8 cellular contexts compared by ENCODE assay signal in the genomic region with DNA sequence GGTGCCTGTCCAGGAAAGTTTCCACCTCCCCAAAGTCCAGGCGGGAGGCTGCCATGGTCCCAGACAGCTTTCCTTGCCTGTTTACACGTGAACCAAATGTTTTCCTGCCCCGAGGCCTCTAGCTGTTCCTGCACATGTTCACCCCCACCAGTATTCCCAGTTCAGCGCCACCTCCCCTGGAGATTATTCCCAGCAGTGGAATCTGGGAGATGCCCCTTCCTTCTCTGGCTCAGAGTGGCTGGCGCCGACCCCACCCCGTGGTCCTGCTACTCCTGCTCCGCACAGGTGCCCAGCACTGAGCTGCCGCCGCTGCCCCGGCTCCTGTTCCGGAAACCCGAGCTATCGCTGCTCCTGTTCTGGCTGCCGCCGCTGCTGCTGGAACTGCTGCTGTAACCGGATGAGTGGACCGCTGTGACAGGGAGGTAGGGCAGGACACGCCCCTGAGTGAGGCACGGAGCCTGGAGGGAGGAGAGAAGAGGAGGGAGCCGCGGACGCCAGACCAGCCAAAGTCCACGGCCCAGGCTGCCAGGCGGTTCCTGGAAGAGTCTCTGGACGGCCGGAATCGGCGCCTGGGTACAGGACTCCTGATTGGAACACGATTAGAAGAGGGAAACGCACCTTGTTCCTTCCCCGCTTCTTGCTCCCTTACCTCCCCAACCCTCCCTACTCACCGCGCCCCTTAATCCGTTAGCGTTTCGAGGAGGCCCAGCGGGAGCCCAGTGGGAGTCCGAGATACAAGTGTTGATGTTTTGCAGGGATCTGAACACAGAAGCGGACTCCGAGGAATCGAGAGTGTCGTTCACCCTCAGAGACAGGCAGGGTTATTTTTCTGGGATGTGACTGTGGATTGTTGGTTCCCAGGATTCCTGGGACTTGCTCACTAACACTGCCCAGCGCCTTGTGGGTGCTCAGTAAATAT. TPM values are rescaled to one million over a fixed set of nuclear protein-coding genes. Genes with fewer than 3 reads are reported as not detected.
DNase-seq lines count a peak whose midpoint lies in the region; ATAC-seq and TF ChIP-seq lines count a peak whose summit lies in the region.

Gene PDE11A, minus strand, starts transcription at position 395 of the 919 bp plus-strand sequence. Its CDS starts 340 bp downstream, at position 55.

- no peaks in the 10 kb centered on the region for H3K36me3 Mint-ChIP-seq in activated T-helper 1 cell treated with anti-CD3 and anti-CD28 coated beads, Interleukin-12 subunit alpha, Interleukin-12 subunit beta, Interleukin-2, Interleukin-4 antibody, amounts not matched to agents 30 ng/mL and 10 ng/mL and 1 ng/mL, durations not matched to agents 14 hours and 24 hours and 36 hours (ENCODE audit: low read depth)
- H3K36me3 Mint-ChIP-seq in neural crest cell (ENCODE audit: low read depth): no peaks in the 10 kb centered on the region

- no peaks in the 10 kb centered on the region for H3K9me3 Mint-ChIP-seq in activated T-helper 1 cell treated with anti-CD3 and anti-CD28 coated beads, Interleukin-12 subunit alpha, Interleukin-12 subunit beta, Interleukin-2, Interleukin-4 antibody, amounts not matched to agents 30 ng/mL and 10 ng/mL and 1 ng/mL, durations not matched to agents 14 hours and 24 hours and 36 hours
- no peaks in the 10 kb centered on the region for H3K9me3 Mint-ChIP-seq in neural crest cell

- H3K4me1 Mint-ChIP-seq in activated T-helper 1 cell treated with anti-CD3 and anti-CD28 coated beads, Interleukin-12 subunit alpha, Interleukin-12 subunit beta, Interleukin-2, Interleukin-4 antibody, amounts not matched to agents 30 ng/mL and 10 ng/mL and 1 ng/mL, durations not matched to agents 14 hours and 24 hours and 36 hours (ENCODE audit: low read depth): peaks cover 10% of the 10 kb centered on the region
- H3K4me1 Mint-ChIP-seq in neural crest cell: peaks cover 13% of the 10 kb centered on the region

- intact Hi-C loops in activated T-helper 1 cell treated with anti-CD3 and anti-CD28 coated beads, Interleukin-12 subunit alpha, Interleukin-12 subunit beta, Interleukin-2, Interleukin-4 antibody, amounts not matched to agents 30 ng/mL and 10 ng/mL and 1 ng/mL, durations not matched to agents 14 hours and 24 hours and 36 hours (cut with micrococcal nuclease): no loop called here
- intact Hi-C loops in upper lobe of right lung (cut with DNase I): no loop called here

- H3K4me3 Mint-ChIP-seq in activated T-helper 1 cell treated with anti-CD3 and anti-CD28 coated beads, Interleukin-12 subunit alpha, Interleukin-12 subunit beta, Interleukin-2, Interleukin-4 antibody, amounts not matched to agents 30 ng/mL and 10 ng/mL and 1 ng/mL, durations not matched to agents 14 hours and 24 hours and 36 hours: peak within 1 kb of the TSS; percentile 66
- H3K4me3 Mint-ChIP-seq in neural crest cell: peak within 1 kb of the TSS; percentile 89

- H3K27me3 ChIP-seq in upper lobe of right lung: peaks cover 21% of the 10 kb centered on the region

- TF ChIP-seq CTCF in foreskin fibroblast (IDR thresholded peaks at IDR 0.05; ENCODE audit: low read depth, low read length): no peak
- no peak for TF ChIP-seq CTCF in neural crest cell (conservative IDR thresholded peaks at IDR 0.05)
- TF ChIP-seq CTCF in upper lobe of right lung (IDR thresholded peaks at IDR 0.05): no peak

- no peak within 1 kb of the TSS for H3K27ac Mint-ChIP-seq in activated T-helper 1 cell treated with anti-CD3 and anti-CD28 coated beads, Interleukin-12 subunit alpha, Interleukin-12 subunit beta, Interleukin-2, Interleukin-4 antibody, amounts not matched to agents 30 ng/mL and 10 ng/mL and 1 ng/mL, durations not matched to agents 14 hours and 24 hours and 36 hours
- peak within 1 kb of the TSS; percentile 40 for H3K27ac Mint-ChIP-seq in neural crest cell (ENCODE audit: unreplicated experiment)

- H3K27me3 Mint-ChIP-seq in activated T-helper 1 cell treated with anti-CD3 and anti-CD28 coated beads, Interleukin-12 subunit alpha, Interleukin-12 subunit beta, Interleukin-2, Interleukin-4 antibody, amounts not matched to agents 30 ng/mL and 10 ng/mL and 1 ng/mL, durations not matched to agents 14 hours and 24 hours and 36 hours (ENCODE audit: insufficient read depth): peaks cover 51% of the 10 kb centered on the region
- peaks cover 73% of the 10 kb centered on the region for H3K27me3 Mint-ChIP-seq in neural crest cell (ENCODE audit: low read depth)

- H3K36me3 ChIP-seq in upper lobe of right lung: no peaks in the 10 kb centered on the region

- H3K4me1 ChIP-seq in upper lobe of right lung: no peaks in the 10 kb centered on the region

- ATAC-seq in HG03066 (IDR thresholded peaks at IDR 0.05; ENCODE audit: low read depth, unreplicated experiment): peak; percentile 65
- ATAC-seq in upper lobe of right lung: peak; percentile 98
- no peak for ATAC-seq in HG03571 (IDR thresholded peaks at IDR 0.05; ENCODE audit: unreplicated experiment)

- DNase-seq in GM04503 (ENCODE audit: low read depth) (peak; percentile 51), NCI-H524 (lab: John Stamatoyannopoulos, UW) (peak; percentile 72 to 75), foreskin fibroblast (peak; percentile 70 to 85), neural crest cell (ENCODE audit: low read depth, low spot score) (peak; percentile 64), upper lobe of right lung (peak; percentile 90)
- peak; percentile 27 for DNase-seq in activated T-helper 1 cell treated with anti-CD3 and anti-CD28 coated beads, Interleukin-12 subunit alpha, Interleukin-12 subunit beta, Interleukin-2, Interleukin-4 antibody, amounts not matched to agents 30 ng/mL and 10 ng/mL and 1 ng/mL, durations not matched to agents 14 hours and 24 hours and 36 hours (ENCODE audit: low spot score)

- H3K27ac ChIP-seq in upper lobe of right lung: no peak within 1 kb of the TSS

- peak within 1 kb of the TSS; percentile 54 to 58 for H3K4me3 ChIP-seq in foreskin fibroblast (ENCODE audit: low read depth in 1 of 2, low read length in 2 of 2)
- peak within 1 kb of the TSS; percentile 41 for H3K4me3 ChIP-seq in upper lobe of right lung

- H3K9me3 ChIP-seq in upper lobe of right lung: no peaks in the 10 kb centered on the region

RNA-seq across cellular contexts. Expression of gene PDE11A, which starts in this region (rescaled TPM):
- not detected in 2 replicates for total RNA-seq in activated T-helper 1 cell treated with anti-CD3 and anti-CD28 coated beads, Interleukin-12 subunit alpha, Interleukin-12 subunit beta, Interleukin-2, Interleukin-4 antibody, amounts not matched to agents 30 ng/mL and 10 ng/mL and 1 ng/mL, durations not matched to agents 14 hours and 24 hours and 36 hours
- total RNA-seq in neural crest cell (0.23 and 0.28 TPM in 2 replicates), upper lobe of right lung (not detected)

Comparison
In these comparisons a context has a peak if more than half of its experiments do, and no peak if none do; other contexts are left out.
1. Peak in DNase-seq in activated T-helper 1 cell treated with anti-CD3 and anti-CD28 coated beads, Interleukin-12 subunit alpha, Interleukin-12 subunit beta, Interleukin-2, Interleukin-4 antibody, amounts not matched to agents 30 ng/mL and 10 ng/mL and 1 ng/mL, durations not matched to agents 14 hours and 24 hours and 36 hours; RNA of the gene not detected or under 1 TPM.
2. Peak in DNase-seq in neural crest cell; RNA of the gene not detected or under 1 TPM.
3. Peak in DNase-seq, ATAC-seq and H3K4me3 ChIP-seq in upper lobe of right lung; RNA of the gene not detected or under 1 TPM.
4. DNase-seq: peak in every context shown above with its lines; median percentile 90 in upper lobe of right lung; 78 in foreskin fibroblast; 74 in NCI-H524; 64 in neural crest cell; 51 in GM04503; 27 in activated T-helper 1 cell treated with anti-CD3 and anti-CD28 coated beads, Interleukin-12 subunit alpha, Interleukin-12 subunit beta, Interleukin-2, Interleukin-4 antibody, amounts not matched to agents 30 ng/mL and 10 ng/mL and 1 ng/mL, durations not matched to agents 14 hours and 24 hours and 36 hours.